Comparison of ENCODE assay signal across 1 cellular context in genomic region chr2:230949966-230950832, GRCh38.
TF ChIP-seq lines count a peak whose summit lies in the region.

No MANE protein-coding gene starts in this region.

TF ChIP-seq in GM23338, 12 proteins besides CTCF, POLR2A, EP300 and RAD21 (continued from another document):
- TF ChIP-seq ZNF462 (CRISPR knock-in tag; IDR thresholded peaks at IDR 0.05) (no peak), REST (IDR thresholded peaks at IDR 0.05; ENCODE audit: unreplicated experiment) (no peak), ETS1 (IDR thresholded peaks at IDR 0.05) (no peak), EZH2phosphoT487 (IDR thresholded peaks at IDR 0.05; ENCODE audit: unreplicated experiment) (no peak), EZH2 (IDR thresholded peaks at IDR 0.05; ENCODE audit: low read depth, unreplicated experiment) (no peak), CREB1 (CRISPR knock-in tag; IDR thresholded peaks at IDR 0.05; ENCODE audit: low read depth) (no peak)
